ENCODE assay signal across 21 cellular contexts in genomic region chr22:25573822-25574221, GRCh38.
"Had no signal": no experiment of that assay in that cellular context is flagged by ENCODE, and none has a peak within 500 bp of the region (broad histone marks: within the 10 kb centered on the region; RNA-seq: fewer than 3 reads in every experiment).

No MANE protein-coding gene starts in this region.

- ATAC-seq: naive thymus-derived CD8-positive, alpha-beta T cell; psoas muscle; sciatic nerve; stimulated activated naive B cell treated with anti-CD40 and anti-IgM and Interleukin-4, amounts not matched to agents 10 μg/mL and 1 μg/mL and 100 μg/mL, for 72 hours; stimulated activated naive CD8-positive, alpha-beta T cell treated with anti-CD3 and anti-CD28 coated beads, Interleukin-15, amount 100 ng/mL, for 72 hours had no signal

- DNase-seq: colonic mucosa; dorsolateral prefrontal cortex; effector CD8-positive, alpha-beta T cell; foreskin melanocyte; head of caudate nucleus; kidney glomerular epithelial cell; naive thymus-derived CD8-positive, alpha-beta T cell; psoas muscle; retina; spleen; stimulated activated CD4-positive, alpha-beta T cell treated with anti-CD3 and anti-CD28 coated beads, Interleukin-15, amount 100 ng/mL, for 24 hours; stimulated activated CD4-positive, alpha-beta T cell treated with anti-CD3 and anti-CD28 coated beads, Interleukin-1b, Interleukin-23, amount 100 ng/mL, for 48 hours; stimulated activated CD4-positive, alpha-beta T cell treated with anti-CD3 and anti-CD28 coated beads, Interleukin-4, amount 100 ng/mL, for 24 hours; stimulated activated naive B cell treated with anti-CD40 and anti-IgM and Interleukin-4, amounts not matched to agents 10 μg/mL and 1 μg/mL and 100 μg/mL, for 72 hours; stimulated activated naive CD8-positive, alpha-beta T cell treated with anti-CD3 and anti-CD28 coated beads, Interleukin-15, amount 100 ng/mL, for 72 hours; substantia nigra; transverse colon had no signal

- H2AFZ ChIP-seq: hepatocyte had no signal

- H3K4me1 ChIP-seq: colonic mucosa, psoas muscle had no signal

- H3K4me3 ChIP-seq: colonic mucosa, dorsolateral prefrontal cortex, hepatocyte, psoas muscle, spleen, thoracic aorta, transverse colon had no signal

- H3K4me3 Mint-ChIP-seq: naive thymus-derived CD8-positive, alpha-beta T cell; stimulated activated naive CD8-positive, alpha-beta T cell treated with anti-CD3 and anti-CD28 coated beads, Interleukin-15, amount 100 ng/mL, for 72 hours had no signal

- H3K9me3 Mint-ChIP-seq: naive thymus-derived CD8-positive, alpha-beta T cell; stimulated activated naive CD8-positive, alpha-beta T cell treated with anti-CD3 and anti-CD28 coated beads, Interleukin-15, amount 100 ng/mL, for 72 hours had no signal

- H3K27me3 ChIP-seq: colonic mucosa, dorsolateral prefrontal cortex, hepatocyte, neutrophil, spleen, transverse colon had no signal

- H3K36me3 ChIP-seq: colonic mucosa, neutrophil, thoracic aorta, transverse colon had no signal

- H3K36me3 Mint-ChIP-seq: naive thymus-derived CD8-positive, alpha-beta T cell had no signal

- H3K27me3 Mint-ChIP-seq: stimulated activated naive B cell treated with anti-CD40 and anti-IgM and Interleukin-4, amounts not matched to agents 10 μg/mL and 1 μg/mL and 100 μg/mL, for 72 hours; stimulated activated naive CD8-positive, alpha-beta T cell treated with anti-CD3 and anti-CD28 coated beads, Interleukin-15, amount 100 ng/mL, for 72 hours had no signal

- H3K4me2 ChIP-seq: hepatocyte had no signal

- H3K27ac Mint-ChIP-seq: naive thymus-derived CD8-positive, alpha-beta T cell; stimulated activated naive CD8-positive, alpha-beta T cell treated with anti-CD3 and anti-CD28 coated beads, Interleukin-15, amount 100 ng/mL, for 72 hours had no signal

- H3K9me3 ChIP-seq: colonic mucosa, neutrophil, psoas muscle, spleen, thoracic aorta, transverse colon had no signal
